Comparison of ENCODE assay signal across 25 cellular contexts in genomic region chr7:76514926-76515325, GRCh38. TPM values are rescaled to one million over a fixed set of nuclear protein-coding genes. Genes with fewer than 3 reads are reported as not detected.
A peak's percentile ranks its signal among the peaks of the same experiment; 100 is the strongest.
DNase-seq lines count a peak whose midpoint lies in the region; ATAC-seq and TF ChIP-seq lines count a peak whose summit lies in the region.
"Had no signal": no experiment of that assay in that cellular context is flagged by ENCODE, and none has a peak within 500 bp of the region (broad histone marks: within the 10 kb centered on the region; RNA-seq: fewer than 3 reads in every experiment).

No MANE protein-coding gene starts in this region.

- H3K4me3 Mint-ChIP-seq in activated CD4-positive, alpha-beta T cell treated with anti-CD3 and anti-CD28 coated beads, Interleukin-2, amount 10 ng/mL, durations not matched to agents 24 days and 14 days, result no peak overlapping the region
- no peak overlapping the region for H3K4me3 Mint-ChIP-seq in activated T-helper 2 cell treated with anti-CD3 and anti-CD28 coated beads, Interferon-gamma antibody, Interleukin-2, Interleukin-4, amounts not matched to agents 10 μg/mL and 5 μg/mL and 100 μg/mL, durations not matched to agents 14 hours and 24 hours and 36 hours (ENCODE audit: low read depth)
- H3K4me3 Mint-ChIP-seq: activated CD8-positive, alpha-beta T cell treated with anti-CD3 and anti-CD28 coated beads for 36 hours; activated naive CD4-positive, alpha-beta T cell treated with anti-CD3 and anti-CD28 coated beads for 36 hours; activated T-cell treated with anti-CD3 and anti-CD28 coated beads, Interleukin-2, amount 50 U/mL, for 24 hours; stimulated activated naive CD8-positive, alpha-beta T cell treated with anti-CD3 and anti-CD28 coated beads, Interleukin-15, amount 100 ng/mL, for 72 hours; WTC11 had no signal

- no peak overlapping the region for H2AK5ac ChIP-seq in mesenchymal stem cell (ENCODE audit: low read length, severe bottlenecking)

- H3K4me1 ChIP-seq in mesenchymal stem cell (ENCODE audit: control insufficient read depth, insufficient read depth, low read depth, low read length) (peaks cover 20% of the 10 kb centered on the region), testis (peaks cover 19% of the 10 kb centered on the region)

- H3K27me3 ChIP-seq in mesenchymal stem cell (ENCODE audit: control insufficient read depth in 1 of 2, insufficient read depth in 1 of 2, low read length in 2 of 2) (peaks cover 0 to 4% of the 10 kb centered on the region in 2 experiments), testis (no peaks in the 10 kb centered on the region)
- H3K27me3 ChIP-seq: Peyer's patch had no signal

- H3K36me3 ChIP-seq in mesenchymal stem cell (ENCODE audit: control insufficient read depth in 1 of 2, insufficient read depth in 2 of 2, low read depth in 1 of 2, low read length in 2 of 2) (no peaks in the 10 kb centered on the region), testis (ENCODE audit: low read depth, missing control alignments) (no peaks in the 10 kb centered on the region)
- H3K36me3 ChIP-seq: Peyer's patch, transverse colon had no signal

- 90% methylated on average over 10 of the region's 10 CpGs for WGBS in mesenchymal stem cell
- 61 to 85% methylated on average over 9 to 10 of the region's 10 CpGs for WGBS in testis, 2 donors

- H3K18ac ChIP-seq in mesenchymal stem cell (ENCODE audit: low read depth in 1 of 2, low read length in 2 of 2), result peak overlapping the region; percentile 6 to 95

- peak overlapping the region; percentile 77 for H2AFZ ChIP-seq in mesenchymal stem cell (ENCODE audit: low read depth, low read length)

- H2BK12ac ChIP-seq in mesenchymal stem cell (ENCODE audit: low read length in 2 of 2), result peak overlapping the region in 1 of 2 experiments; percentile 99

- H3K4me3 ChIP-seq in mesenchymal stem cell (ENCODE audit: insufficient read depth in 1 of 2, low read depth in 1 of 2, low read length in 2 of 2), result no peak overlapping the region
- no peak overlapping the region for H3K4me3 ChIP-seq in testis
- H3K4me3 ChIP-seq: Peyer's patch, transverse colon had no signal

- H3K4me2 ChIP-seq in mesenchymal stem cell (ENCODE audit: low read length, poor library complexity, severe bottlenecking), result no peak overlapping the region

- no peak overlapping the region for H3K27ac ChIP-seq in mesenchymal stem cell (ENCODE audit: low read length, poor library complexity, severe bottlenecking)
- no peak overlapping the region for H3K27ac ChIP-seq in testis
- H3K27ac ChIP-seq: Peyer's patch, transverse colon had no signal

- peak overlapping the region; percentile 62 to 85 for H3K4ac ChIP-seq in mesenchymal stem cell (ENCODE audit: low read depth in 1 of 2, low read length in 2 of 2)

- H3K36me3 Mint-ChIP-seq in activated CD4-positive, alpha-beta T cell treated with anti-CD3 and anti-CD28 coated beads, Interleukin-2, amount 10 ng/mL, durations not matched to agents 24 days and 14 days (ENCODE audit: low read depth), result no peaks in the 10 kb centered on the region
- no peaks in the 10 kb centered on the region for H3K36me3 Mint-ChIP-seq in activated T-helper 2 cell treated with anti-CD3 and anti-CD28 coated beads, Interferon-gamma antibody, Interleukin-2, Interleukin-4, amounts not matched to agents 10 μg/mL and 5 μg/mL and 100 μg/mL, durations not matched to agents 14 hours and 24 hours and 36 hours (ENCODE audit: low read depth)
- H3K36me3 Mint-ChIP-seq: WTC11 had no signal

- peak; percentile 31 for DNase-seq in activated CD4-positive, alpha-beta T cell treated with anti-CD3 and anti-CD28 coated beads, Interleukin-2, amount 10 ng/mL, durations not matched to agents 24 days and 14 days
- no peak for DNase-seq in activated CD4-positive, alpha-beta T cell treated with anti-CD3 and anti-CD28 coated beads, Interleukin-2, amount 50 U/mL, for 4 hours
- DNase-seq in activated T-helper 2 cell treated with anti-CD3 and anti-CD28 coated beads, Interferon-gamma antibody, Interleukin-2, Interleukin-4, amounts not matched to agents 10 μg/mL and 5 μg/mL and 100 μg/mL, durations not matched to agents 14 hours and 24 hours and 36 hours (ENCODE audit: low spot score), result peak; percentile 4
- DNase-seq in mesenchymal stem cell (no peak), testis (peak; percentile 73)
- DNase-seq: 8988T; activated CD8-positive, alpha-beta T cell treated with anti-CD3 and anti-CD28 coated beads for 36 hours; activated naive CD4-positive, alpha-beta T cell treated with anti-CD3 and anti-CD28 coated beads for 36 hours; activated T-cell treated with anti-CD3 and anti-CD28 coated beads, Interleukin-2, amount 50 U/mL, for 24 hours; amygdala; dermis blood vessel endothelial cell; DMS79; IMR-90; left ventricle myocardium superior; NCI-H1436; NCI-H510A; Peyer's patch; stimulated activated CD4-positive, alpha-beta T cell treated with anti-CD3 and anti-CD28 coated beads, Interleukin-12 subunit alpha, Interleukin-12 subunit beta, amount 100 ng/mL, for 4 hours; stimulated activated CD4-positive, alpha-beta T cell treated with anti-CD3 and anti-CD28 coated beads, Interleukin-4, amount 100 ng/mL, for 4 hours; transverse colon had no signal

- peak overlapping the region in 1 of 2 experiments; percentile 87 for H3K14ac ChIP-seq in mesenchymal stem cell (ENCODE audit: low read length in 2 of 2)

- peak overlapping the region; percentile 31 for H4K91ac ChIP-seq in mesenchymal stem cell (ENCODE audit: low read length)

- H3K79me1 ChIP-seq in mesenchymal stem cell (replicated peaks; ENCODE audit: low read length, poor library complexity, severe bottlenecking), result no peaks in the 10 kb centered on the region

- no peak overlapping the region for H2BK5ac ChIP-seq in mesenchymal stem cell (ENCODE audit: low read depth, low read length, poor library complexity, severe bottlenecking)

- no peak overlapping the region for H3K9ac ChIP-seq in mesenchymal stem cell (ENCODE audit: low read length)

- H3K23ac ChIP-seq in mesenchymal stem cell (ENCODE audit: low read length in 2 of 2), result peak overlapping the region in 1 of 2 experiments; percentile 40

- intact Hi-C loops in activated CD4-positive, alpha-beta T cell treated with anti-CD3 and anti-CD28 coated beads, Interleukin-2, amount 10 ng/mL, durations not matched to agents 24 days and 14 days (cut with micrococcal nuclease), result no loop called here
- intact Hi-C loops in activated T-helper 2 cell treated with anti-CD3 and anti-CD28 coated beads, Interferon-gamma antibody, Interleukin-2, Interleukin-4, amounts not matched to agents 10 μg/mL and 5 μg/mL and 100 μg/mL, durations not matched to agents 14 hours and 24 hours and 36 hours (cut with micrococcal nuclease), result no loop called here
- intact Hi-C loops in testis (cut with DNase I; ENCODE audit: low total_unique reads), result no loop called here

- peak overlapping the region; percentile 73 for H2BK120ac ChIP-seq in mesenchymal stem cell (ENCODE audit: low read depth, low read length)

- no peak overlapping the region for H2BK15ac ChIP-seq in mesenchymal stem cell (ENCODE audit: low read depth, poor library complexity, severe bottlenecking)

- H3K4me1 Mint-ChIP-seq in activated CD4-positive, alpha-beta T cell treated with anti-CD3 and anti-CD28 coated beads, Interleukin-2, amount 10 ng/mL, durations not matched to agents 24 days and 14 days, result peaks cover 1% of the 10 kb centered on the region
- H3K4me1 Mint-ChIP-seq in activated T-helper 2 cell treated with anti-CD3 and anti-CD28 coated beads, Interferon-gamma antibody, Interleukin-2, Interleukin-4, amounts not matched to agents 10 μg/mL and 5 μg/mL and 100 μg/mL, durations not matched to agents 14 hours and 24 hours and 36 hours (ENCODE audit: low read depth), result no peaks in the 10 kb centered on the region
- H3K4me1 Mint-ChIP-seq: stimulated activated naive CD8-positive, alpha-beta T cell treated with anti-CD3 and anti-CD28 coated beads, Interleukin-15, amount 100 ng/mL, for 72 hours had no signal

- H4K8ac ChIP-seq in mesenchymal stem cell (ENCODE audit: low read length), result peak overlapping the region; percentile 93

- TF ChIP-seq POLR2A in testis (IDR thresholded peaks at IDR 0.05), result no peak

- no peaks in the 10 kb centered on the region for H3K9me3 Mint-ChIP-seq in activated CD4-positive, alpha-beta T cell treated with anti-CD3 and anti-CD28 coated beads, Interleukin-2, amount 10 ng/mL, durations not matched to agents 24 days and 14 days
- H3K9me3 Mint-ChIP-seq in activated T-helper 2 cell treated with anti-CD3 and anti-CD28 coated beads, Interferon-gamma antibody, Interleukin-2, Interleukin-4, amounts not matched to agents 10 μg/mL and 5 μg/mL and 100 μg/mL, durations not matched to agents 14 hours and 24 hours and 36 hours, result no peaks in the 10 kb centered on the region
- H3K9me3 Mint-ChIP-seq: activated CD8-positive, alpha-beta T cell treated with anti-CD3 and anti-CD28 coated beads for 36 hours; activated naive CD4-positive, alpha-beta T cell treated with anti-CD3 and anti-CD28 coated beads for 36 hours; activated T-cell treated with anti-CD3 and anti-CD28 coated beads, Interleukin-2, amount 50 U/mL, for 24 hours; stimulated activated naive CD8-positive, alpha-beta T cell treated with anti-CD3 and anti-CD28 coated beads, Interleukin-15, amount 100 ng/mL, for 72 hours; WTC11 had no signal

- H3K27me3 Mint-ChIP-seq in activated CD4-positive, alpha-beta T cell treated with anti-CD3 and anti-CD28 coated beads, Interleukin-2, amount 10 ng/mL, durations not matched to agents 24 days and 14 days, result no peaks in the 10 kb centered on the region
- no peaks in the 10 kb centered on the region for H3K27me3 Mint-ChIP-seq in activated T-helper 2 cell treated with anti-CD3 and anti-CD28 coated beads, Interferon-gamma antibody, Interleukin-2, Interleukin-4, amounts not matched to agents 10 μg/mL and 5 μg/mL and 100 μg/mL, durations not matched to agents 14 hours and 24 hours and 36 hours (ENCODE audit: low read depth)
- H3K27me3 Mint-ChIP-seq: activated CD8-positive, alpha-beta T cell treated with anti-CD3 and anti-CD28 coated beads for 36 hours; activated T-cell treated with anti-CD3 and anti-CD28 coated beads, Interleukin-2, amount 50 U/mL, for 24 hours; stimulated activated naive CD8-positive, alpha-beta T cell treated with anti-CD3 and anti-CD28 coated beads, Interleukin-15, amount 100 ng/mL, for 72 hours had no signal

- no peak overlapping the region for H3K27ac Mint-ChIP-seq in activated CD4-positive, alpha-beta T cell treated with anti-CD3 and anti-CD28 coated beads, Interleukin-2, amount 10 ng/mL, durations not matched to agents 24 days and 14 days
- H3K27ac Mint-ChIP-seq in activated T-helper 2 cell treated with anti-CD3 and anti-CD28 coated beads, Interferon-gamma antibody, Interleukin-2, Interleukin-4, amounts not matched to agents 10 μg/mL and 5 μg/mL and 100 μg/mL, durations not matched to agents 14 hours and 24 hours and 36 hours, result no peak overlapping the region
- H3K27ac Mint-ChIP-seq: activated CD8-positive, alpha-beta T cell treated with anti-CD3 and anti-CD28 coated beads for 36 hours; activated naive CD4-positive, alpha-beta T cell treated with anti-CD3 and anti-CD28 coated beads for 36 hours; activated T-cell treated with anti-CD3 and anti-CD28 coated beads, Interleukin-2, amount 50 U/mL, for 24 hours; WTC11 had no signal

- ATAC-seq in HG03521 (IDR thresholded peaks at IDR 0.05; ENCODE audit: unreplicated experiment) (no peak), HG02970 (IDR thresholded peaks at IDR 0.05; ENCODE audit: low FRiP score, unreplicated experiment) (no peak), HG03442 (IDR thresholded peaks at IDR 0.05; ENCODE audit: unreplicated experiment) (no peak)
- ATAC-seq: activated CD8-positive, alpha-beta T cell treated with anti-CD3 and anti-CD28 coated beads for 36 hours; left ventricle myocardium superior; stimulated activated naive CD8-positive, alpha-beta T cell treated with anti-CD3 and anti-CD28 coated beads, Interleukin-15, amount 100 ng/mL, for 72 hours; WTC11 had no signal

- no peaks in the 10 kb centered on the region for H3K9me3 ChIP-seq in mesenchymal stem cell (ENCODE audit: control insufficient read depth, low read length)
- H3K9me3 ChIP-seq in testis, result no peaks in the 10 kb centered on the region
- H3K9me3 ChIP-seq: Peyer's patch, transverse colon had no signal

- TF ChIP-seq CTCF in testis (IDR thresholded peaks at IDR 0.05), result no peak

RNA-seq across cellular contexts. Expression of gene UPK3B, which starts 4.6 kb away (rescaled TPM):
- 1.1 and 1.2 TPM in 2 replicates for total RNA-seq in activated CD4-positive, alpha-beta T cell treated with anti-CD3 and anti-CD28 coated beads, Interleukin-2, amount 10 ng/mL, durations not matched to agents 24 days and 14 days
- 1.0 and 1.2 TPM in 2 replicates for total RNA-seq in activated T-helper 2 cell treated with anti-CD3 and anti-CD28 coated beads, Interferon-gamma antibody, Interleukin-2, Interleukin-4, amounts not matched to agents 10 μg/mL and 5 μg/mL and 100 μg/mL, durations not matched to agents 14 hours and 24 hours and 36 hours
- polyA plus RNA-seq in mesenchymal stem cell (2013, experiment 1 of 2), result not detected
- polyA plus RNA-seq in mesenchymal stem cell (2013, experiment 2 of 2), result 0.16 TPM
- total RNA-seq in testis, result 10 to 100 TPM; 19.1 to 27.1 TPM
- polyA plus RNA-seq in testis (ENCODE audit: insufficient read depth, low read depth, low replicate concordance), result 66.8 TPM
- total RNA-seq: IMR-90 had no signal

RNA-seq across cellular contexts. Expression of gene SPDYE16, which starts 28.2 kb away (rescaled TPM):
- total RNA-seq in activated CD4-positive, alpha-beta T cell treated with anti-CD3 and anti-CD28 coated beads, Interleukin-2, amount 10 ng/mL, durations not matched to agents 24 days and 14 days, result 0.47 TPM in 1 of 2 replicates, not detected in the other
- 0.14 and 0.30 TPM in 2 replicates for total RNA-seq in activated T-helper 2 cell treated with anti-CD3 and anti-CD28 coated beads, Interferon-gamma antibody, Interleukin-2, Interleukin-4, amounts not matched to agents 10 μg/mL and 5 μg/mL and 100 μg/mL, durations not matched to agents 14 hours and 24 hours and 36 hours
- not detected for polyA plus RNA-seq in mesenchymal stem cell (2013, experiment 1 of 2)
- polyA plus RNA-seq in mesenchymal stem cell (2013, experiment 2 of 2), result not detected
- 1 to 10 TPM in 1 of 2 donors, under 1 TPM in 1; 0.68 to 1.3 TPM for total RNA-seq in testis
- 4.1 TPM for polyA plus RNA-seq in testis (ENCODE audit: insufficient read depth, low read depth, low replicate concordance)
- total RNA-seq: dermis blood vessel endothelial cell, IMR-90, left ventricle myocardium superior, transverse colon, WTC11 had no signal
- polyA plus RNA-seq: IMR-90 had no signal

RNA-seq across cellular contexts. Expression of gene DTX2, which starts 53.4 kb away (rescaled TPM):
- total RNA-seq in activated CD4-positive, alpha-beta T cell treated with anti-CD3 and anti-CD28 coated beads, Interleukin-2, amount 10 ng/mL, durations not matched to agents 24 days and 14 days, result 23.7 and 26.3 TPM in 2 replicates
- total RNA-seq in activated T-helper 2 cell treated with anti-CD3 and anti-CD28 coated beads, Interferon-gamma antibody, Interleukin-2, Interleukin-4, amounts not matched to agents 10 μg/mL and 5 μg/mL and 100 μg/mL, durations not matched to agents 14 hours and 24 hours and 36 hours, result 24.7 and 26.3 TPM in 2 replicates
- 12.6 TPM for polyA plus RNA-seq in mesenchymal stem cell (2013, experiment 1 of 2)
- polyA plus RNA-seq in mesenchymal stem cell (2013, experiment 2 of 2), result 12.4 TPM
- total RNA-seq in testis, result 100 to 1,000 TPM; 200 to 239 TPM
- polyA plus RNA-seq in testis (ENCODE audit: insufficient read depth, low read depth, low replicate concordance), result 65.1 TPM

Comparison
In these comparisons a context has a peak if more than half of its experiments do, and no peak if none do; other contexts are left out.
1. DNase-seq: peak in activated CD4-positive, alpha-beta T cell treated with anti-CD3 and anti-CD28 coated beads, Interleukin-2, amount 10 ng/mL, durations not matched to agents 24 days and 14 days (single experiment), activated T-helper 2 cell treated with anti-CD3 and anti-CD28 coated beads, Interferon-gamma antibody, Interleukin-2, Interleukin-4, amounts not matched to agents 10 μg/mL and 5 μg/mL and 100 μg/mL, durations not matched to agents 14 hours and 24 hours and 36 hours (single experiment) and testis (single experiment); none in activated CD4-positive, alpha-beta T cell treated with anti-CD3 and anti-CD28 coated beads, Interleukin-2, amount 50 U/mL, for 4 hours (0 of 2) and mesenchymal stem cell (single experiment).